In genomic region chr22:19605508-19606331, GRCh38 we compare ENCODE assay signal across 19 cellular contexts.
DNase-seq lines count a peak whose midpoint lies in the region; ATAC-seq and TF ChIP-seq lines count a peak whose summit lies in the region.
"Had no signal": no experiment of that assay in that cellular context is flagged by ENCODE, and none has a peak within 500 bp of the region (broad histone marks: within the 10 kb centered on the region; RNA-seq: fewer than 3 reads in every experiment).

No MANE protein-coding gene starts in this region.

- ATAC-seq in naive thymus-derived CD8-positive, alpha-beta T cell, result no peak
- no peak for ATAC-seq in GM21526 (IDR thresholded peaks at IDR 0.05; ENCODE audit: low FRiP score, unreplicated experiment)

- peaks cover 28% of the 10 kb centered on the region for H3K27me3 Mint-ChIP-seq in chondrocyte (ENCODE audit: low read depth)
- H3K27me3 Mint-ChIP-seq in naive thymus-derived CD8-positive, alpha-beta T cell, result peaks cover 0 to 3% (median 0%) of the 10 kb centered on the region in 5 donors

- DNase-seq in LHCN-M2 (ENCODE audit: low read depth), result peak; percentile 30
- DNase-seq in chondrocyte (ENCODE audit: low spot score), result peak; percentile 79
- no peak for DNase-seq in naive thymus-derived CD8-positive, alpha-beta T cell
- no peak for DNase-seq in NCI-H510A treated with DMSO at 0.1 percent for 48 hours (lab: John Stamatoyannopoulos, UW)
- no peak for DNase-seq in coronary artery (ENCODE audit: low spot score)
- DNase-seq: activated CD4-positive, alpha-beta T cell treated with anti-CD3 and anti-CD28 coated beads, Interleukin-2, amount 50 U/mL, for 1 hour; activated naive CD4-positive, alpha-beta T cell treated with Interleukin-2 at 50 U/mL for 16 hours; colonic mucosa; DND-41; IMR-90; kidney glomerular epithelial cell; NCI-H2081 treated with DMSO at 0.1 percent for 48 hours; NCI-H524; stimulated activated CD4-positive, alpha-beta T cell treated with anti-CD3 and anti-CD28 coated beads, Interleukin-15, amount 100 ng/mL, for 24 hours; SW 1271 had no signal

- no peak overlapping the region for H3K4me3 Mint-ChIP-seq in chondrocyte (ENCODE audit: unreplicated experiment)
- no peak overlapping the region for H3K4me3 Mint-ChIP-seq in naive thymus-derived CD8-positive, alpha-beta T cell

- TF ChIP-seq CTCF in C4-2B (conservative IDR thresholded peaks at IDR 0.05), result no peak
- no peak for TF ChIP-seq CTCF in chondrocyte (IDR thresholded peaks at IDR 0.05)
- no peak for TF ChIP-seq CTCF in coronary artery (IDR thresholded peaks at IDR 0.05)

- no peaks in the 10 kb centered on the region for H3K36me3 Mint-ChIP-seq in chondrocyte (ENCODE audit: low read depth)
- H3K36me3 Mint-ChIP-seq in naive thymus-derived CD8-positive, alpha-beta T cell, result no peaks in the 10 kb centered on the region

- H3K4me1 Mint-ChIP-seq in chondrocyte (ENCODE audit: low read depth), result no peaks in the 10 kb centered on the region
- H3K4me1 Mint-ChIP-seq in naive thymus-derived CD8-positive, alpha-beta T cell, result peaks cover 16 to 64% (median 45%) of the 10 kb centered on the region in 4 donors

- POLR2A ChIA-PET in naive thymus-derived CD8-positive, alpha-beta T cell (lab: Charles Lee), result no interaction called here

- H3K4me3 ChIP-seq in coronary artery, result no peak overlapping the region
- H3K4me3 ChIP-seq: colonic mucosa, suprapubic skin had no signal

- H3K27ac ChIP-seq in C4-2B (peak overlapping the region; percentile 74), coronary artery (no peak overlapping the region)
- H3K27ac ChIP-seq: colonic mucosa, HL-60 had no signal

- H3K9me3 Mint-ChIP-seq in chondrocyte (ENCODE audit: low read depth), result peaks cover 2% of the 10 kb centered on the region
- H3K9me3 Mint-ChIP-seq in naive thymus-derived CD8-positive, alpha-beta T cell, result no peaks in the 10 kb centered on the region

- H3K27ac Mint-ChIP-seq in chondrocyte (ENCODE audit: unreplicated experiment), result no peak overlapping the region
- peak overlapping the region in 6 of 10 donors; percentile 20 to 91 (median 87) for H3K27ac Mint-ChIP-seq in naive thymus-derived CD8-positive, alpha-beta T cell

Comparison
In these comparisons a context has a peak if more than half of its experiments do, and no peak if none do; other contexts are left out.
1. DNase-seq: peak in LHCN-M2 (single experiment) and chondrocyte (single experiment); none in naive thymus-derived CD8-positive, alpha-beta T cell (0 of 10), NCI-H510A treated with DMSO at 0.1 percent for 48 hours (single experiment) and coronary artery (single experiment).